32 cellular contexts compared by ENCODE assay signal in the genomic region with DNA sequence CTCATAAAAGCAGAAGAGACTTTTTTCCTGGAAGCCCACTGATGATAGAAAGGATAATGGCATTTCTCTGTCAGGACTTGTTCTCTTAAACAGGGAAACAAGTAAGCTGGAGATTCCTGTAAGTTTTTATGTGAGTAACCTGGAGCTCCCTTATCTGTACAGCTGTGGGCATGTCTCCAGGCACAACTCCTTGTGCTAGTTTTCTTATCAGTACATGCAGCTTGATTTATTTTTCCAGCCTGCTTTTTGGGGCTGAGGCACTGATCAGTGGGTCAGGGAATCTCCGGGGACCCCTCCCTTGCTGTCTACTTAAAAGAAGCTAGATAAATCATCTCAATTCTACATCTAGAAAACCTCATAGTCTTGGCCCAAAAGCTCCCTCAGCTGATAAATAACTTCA.
"Had no signal": no experiment of that assay in that cellular context is flagged by ENCODE, and none has a peak within 500 bp of the region (broad histone marks: within the 10 kb centered on the region; RNA-seq: fewer than 3 reads in every experiment).

No MANE protein-coding gene starts in this region.

- H3K27ac Mint-ChIP-seq: activated B cell treated with CpG ODN at 0.5 μM for 24 hours; activated CD4-positive, alpha-beta memory T cell treated with anti-CD3 and anti-CD28 coated beads, Interleukin-2, amount 10 ng/mL, durations not matched to agents 7 days and 5 days; activated naive CD4-positive, alpha-beta T cell treated with anti-CD3 and anti-CD28 coated beads, Interleukin-2, amount 50 U/mL, for 24 hours; activated naive CD8-positive, alpha-beta T cell treated with anti-CD3 and anti-CD28 coated beads, Interleukin-2, amount 50 U/mL, for 24 hours; activated T-cell treated with anti-CD3 and anti-CD28 coated beads, Interleukin-2, amount 50 U/mL, for 24 hours; activated T-helper 2 cell treated with anti-CD3 and anti-CD28 coated beads, Interferon-gamma antibody, Interleukin-2, Interleukin-4, amounts not matched to agents 10 μg/mL and 5 μg/mL and 100 μg/mL, durations not matched to agents 14 hours and 24 hours and 36 hours; brain; T-helper 1 cell treated with Interleukin-12 subunit alpha and Interleukin-12 subunit beta and Interleukin-4 antibody, amounts not matched to agents 30 μg/mL and 1 μg/mL, for 36 hours; T-helper 2 cell treated with Interferon-gamma antibody and Interleukin-4, amounts not matched to agents 5 μg/mL and 100 μg/mL, for 36 hours had no signal

- H3K9me3 Mint-ChIP-seq: activated T-cell treated with anti-CD3 and anti-CD28 coated beads, Interleukin-2, amount 50 U/mL, for 24 hours had no signal

- DNase-seq: activated B cell treated with CpG ODN at 0.5 μM for 24 hours; activated CD4-positive, alpha-beta memory T cell treated with anti-CD3 and anti-CD28 coated beads, Interleukin-2, amount 10 ng/mL, durations not matched to agents 7 days and 5 days; activated CD4-positive, alpha-beta T cell treated with anti-CD3 and anti-CD28 coated beads for 4 hours; activated CD4-positive, alpha-beta T cell treated with anti-CD3 and anti-CD28 coated beads, Interleukin-2, amount 50 U/mL, for 1 hour; activated CD4-positive, CD25-positive, alpha-beta regulatory T cell treated with anti-CD3 and anti-CD28 coated beads, Interleukin-2, amount 50 U/mL, for 72 hours; activated gamma-delta T cell; activated naive CD4-positive, alpha-beta T cell treated with Interleukin-2 at 50 U/mL for 16 hours; activated naive CD8-positive, alpha-beta T cell treated with anti-CD3 and anti-CD28 coated beads, Interleukin-2, amount 50 U/mL, for 24 hours; activated T-cell treated with anti-CD3 and anti-CD28 coated beads, Interleukin-2, amount 50 U/mL, for 24 hours; central memory CD4-positive, alpha-beta T cell; Kasumi-1; KG1; MM.1S; MV-4-11; NCI-H1092; NCI-H1417; NCI-H146; NCI-H187; NCI-H2029 treated with DMSO at 0.1 percent for 48 hours; NCI-H2107; NCI-H2171 treated with DMSO at 0.1 percent for 48 hours; NCI-H2227 treated with DMSO at 0.1 percent for 48 hours; NCI-H524 treated with DMSO at 0.1 percent for 48 hours; SHP77; SJCRH30 had no signal

- H3K9me3 ChIP-seq: SJCRH30 had no signal

- H3K36me3 Mint-ChIP-seq: brain had no signal

- H3K27ac ChIP-seq: SJCRH30, SK-N-MC had no signal

- H3K36me3 ChIP-seq: SJCRH30 had no signal

- H3K27me3 ChIP-seq: SJCRH30 had no signal

- H3K4me3 ChIP-seq: SJCRH30, SK-N-MC had no signal

- ATAC-seq: activated naive CD8-positive, alpha-beta T cell treated with anti-CD3 and anti-CD28 coated beads, Interleukin-2, amount 50 U/mL, for 24 hours; Panc1 had no signal

- H3K4me1 ChIP-seq: SJCRH30 had no signal
